2 cellular contexts compared by ENCODE assay signal in the genomic region with DNA sequence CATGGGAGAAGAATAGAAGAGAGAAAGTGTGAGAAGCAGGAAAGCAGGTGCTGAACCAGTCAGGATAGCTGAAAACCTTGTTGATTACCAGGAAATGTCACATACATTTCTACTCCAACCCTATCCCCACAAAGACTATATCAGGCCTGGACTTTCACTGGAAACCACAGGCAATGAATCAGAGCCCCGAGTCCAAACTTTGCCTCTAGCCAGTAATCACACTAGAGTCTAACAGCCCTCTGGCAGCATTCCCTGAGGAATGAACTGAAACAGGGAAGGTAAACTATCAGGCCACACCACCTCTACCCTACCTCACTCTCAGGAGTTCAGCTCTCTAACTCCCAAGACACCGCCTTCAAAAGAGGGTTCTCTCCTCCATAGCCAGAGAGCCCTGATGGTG.
TF ChIP-seq lines count a peak whose summit lies in the region.

No MANE protein-coding gene starts in this region.

TF ChIP-seq in liver, 16 proteins besides CTCF, POLR2A, EP300 and RAD21:
- no peak for TF ChIP-seq JUND (IDR thresholded peaks at IDR 0.05)
- peak; percentile 27 to 59 for TF ChIP-seq HNF4A (conservative IDR thresholded peaks at IDR 0.05)

TF ChIP-seq in HepG2, 621 proteins besides CTCF, POLR2A, EP300 and RAD21:
- TF ChIP-seq, protein P1, sequence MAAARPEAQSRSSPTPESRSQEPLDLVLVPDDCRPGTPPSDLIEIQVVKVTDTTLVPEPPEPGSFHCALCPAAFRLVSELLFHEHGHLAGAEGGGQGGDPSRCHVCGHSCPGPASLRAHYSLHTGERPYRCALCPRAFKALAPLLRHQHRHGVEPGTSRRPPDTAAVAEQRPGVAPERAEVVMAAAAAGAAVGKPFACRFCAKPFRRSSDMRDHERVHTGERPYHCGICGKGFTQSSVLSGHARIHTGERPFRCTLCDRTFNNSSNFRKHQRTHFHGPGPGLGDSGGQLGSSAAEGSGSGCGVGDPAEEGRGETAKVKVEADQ (CRISPR knock-in tag; IDR thresholded peaks at IDR 0.05; ENCODE audit: borderline replicate concordance) = no peak
- TF ChIP-seq TOE1 (CRISPR knock-in tag; IDR thresholded peaks at IDR 0.05) (no peak), HOXA9 (CRISPR knock-in tag; IDR thresholded peaks at IDR 0.05; ENCODE audit: borderline replicate concordance) (no peak), ZFYVE20 (CRISPR knock-in tag; IDR thresholded peaks at IDR 0.05; ENCODE audit: borderline replicate concordance, low read depth) (no peak), ZNF572 (CRISPR knock-in tag; IDR thresholded peaks at IDR 0.05) (no peak), ZNF292 (CRISPR knock-in tag; IDR thresholded peaks at IDR 0.05; ENCODE audit: borderline replicate concordance, low read depth) (no peak), ZNF577 (CRISPR knock-in tag; IDR thresholded peaks at IDR 0.05; ENCODE audit: borderline replicate concordance, low read depth) (no peak)
- TF ChIP-seq, protein P2, sequence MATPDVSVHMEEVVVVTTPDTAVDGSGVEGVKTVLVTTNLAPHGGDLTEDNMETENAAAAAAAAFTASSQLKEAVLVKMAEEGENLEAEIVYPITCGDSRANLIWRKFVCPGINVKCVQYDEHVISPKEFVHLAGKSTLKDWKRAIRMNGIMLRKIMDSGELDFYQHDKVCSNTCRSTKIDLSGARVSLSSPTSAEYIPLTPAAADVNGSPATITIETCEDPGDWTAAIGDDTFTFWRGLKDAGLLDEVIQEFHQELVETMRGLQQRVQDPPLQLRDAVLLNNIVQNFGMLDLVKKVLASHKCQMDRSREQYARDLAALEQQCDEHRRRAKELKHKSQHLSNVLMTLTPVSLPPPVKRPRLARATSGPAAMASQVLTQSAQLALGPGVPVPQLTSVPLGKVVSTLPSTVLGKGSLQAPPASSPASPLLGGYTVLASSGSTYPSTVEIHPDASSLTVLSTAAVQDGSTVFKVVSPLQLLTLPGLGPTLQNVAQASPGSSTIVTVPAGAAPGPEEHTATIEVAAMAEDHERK (CRISPR knock-in tag; IDR thresholded peaks at IDR 0.05; ENCODE audit: low read depth) = no peak
TF ChIP-seq in HepG2: peak in this region for 0.
